In the genomic region with DNA sequence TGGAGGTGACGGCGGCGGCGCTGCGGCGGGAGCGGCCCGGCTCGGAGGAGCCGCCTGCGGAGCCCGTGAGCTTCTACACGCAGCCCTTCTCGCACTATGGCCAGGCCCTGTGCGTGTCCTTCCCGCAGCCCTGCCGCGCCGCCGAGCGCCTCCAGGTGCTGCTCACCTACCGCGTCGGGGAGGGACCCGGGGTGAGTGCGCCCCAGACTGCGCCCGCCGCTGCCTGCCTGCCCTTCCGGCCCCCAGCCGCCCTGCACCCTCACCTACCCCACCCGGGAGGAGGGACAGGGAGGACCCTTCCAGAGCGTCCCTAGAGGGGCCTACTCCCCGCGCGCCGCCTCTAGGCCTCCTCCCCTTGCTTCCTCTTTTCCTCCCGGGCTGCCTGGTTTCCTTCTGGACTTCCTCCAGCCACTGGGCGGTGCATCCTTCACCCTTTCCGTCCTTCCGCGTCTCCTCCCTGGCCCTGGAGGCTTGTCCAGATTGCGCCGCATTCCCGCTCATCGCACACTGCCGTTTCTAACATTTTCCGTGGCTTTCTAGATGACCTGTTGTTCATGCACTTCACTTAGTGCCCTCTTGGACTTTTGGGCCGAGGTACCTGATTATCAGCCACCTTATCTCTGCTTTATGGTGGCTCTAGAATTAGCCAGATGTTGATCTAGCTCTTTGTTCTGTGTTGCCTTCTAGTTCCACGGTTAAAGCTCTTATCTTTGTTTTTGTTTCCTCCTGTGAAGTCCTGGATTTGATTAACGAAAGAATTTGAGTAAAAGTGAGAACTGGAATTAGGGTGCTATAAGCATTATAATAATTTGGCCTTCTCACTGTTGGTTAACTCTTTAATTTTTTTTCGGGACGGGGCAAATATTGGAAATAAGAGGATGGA, we compare ENCODE assay signal across 8 cellular contexts. TPM values are rescaled to one million over a fixed set of nuclear protein-coding genes. Genes with fewer than 3 reads are reported as not detected.
DNase-seq lines count a peak whose midpoint lies in the region; ATAC-seq and TF ChIP-seq lines count a peak whose summit lies in the region.

No MANE protein-coding gene starts in this region.

- CTCF ChIA-PET in activated naive CD4-positive, alpha-beta T cell treated with anti-CD3 and anti-CD28 coated beads, Interleukin-2, amount 10 ng/mL, durations not matched to agents 7 days and 5 days (lab: Charles Lee) = interaction anchor here (0.9 to 2.7 kb wide), 4 partner anchors 10 to 87 kb away, joined by 4 to 13 read pairs (median 5); no protein-coding TSS in a partner anchor

- H3K4me3 ChIP-seq in SJSA1 (peak overlapping the region; percentile 99), tibial artery (peak overlapping the region; percentile 92 to 97)

- H3K27ac ChIP-seq in SJSA1 (peak overlapping the region; percentile 73), tibial artery (peak overlapping the region; percentile 87)

- H3K4me1 Mint-ChIP-seq in activated naive CD4-positive, alpha-beta T cell treated with anti-CD3 and anti-CD28 coated beads, Interleukin-2, amount 10 ng/mL, durations not matched to agents 7 days and 5 days = peaks cover 20% of the 10 kb centered on the region

- intact Hi-C loops in tibial artery (cut with DNase I; ENCODE audit: low total_unique reads) = no loop called here

- H3K4me1 ChIP-seq in SJSA1 (replicated peaks) = peaks cover 13% of the 10 kb centered on the region
- peaks cover 0 to 27% (median 13%) of the 10 kb centered on the region in 4 donors for H3K4me1 ChIP-seq in tibial artery

- peak overlapping the region; percentile 85 for H3K4me3 Mint-ChIP-seq in activated naive CD4-positive, alpha-beta T cell treated with anti-CD3 and anti-CD28 coated beads, Interleukin-2, amount 10 ng/mL, durations not matched to agents 7 days and 5 days

- ATAC-seq in GM21737 (IDR thresholded peaks at IDR 0.05; ENCODE audit: unreplicated experiment) (peak; percentile 45), omental fat pad (ENCODE audit: low FRiP score) (peak; percentile 84)

- peaks cover 2% of the 10 kb centered on the region for H3K36me3 Mint-ChIP-seq in activated naive CD4-positive, alpha-beta T cell treated with anti-CD3 and anti-CD28 coated beads, Interleukin-2, amount 10 ng/mL, durations not matched to agents 7 days and 5 days

- H3K27me3 Mint-ChIP-seq in activated naive CD4-positive, alpha-beta T cell treated with anti-CD3 and anti-CD28 coated beads, Interleukin-2, amount 10 ng/mL, durations not matched to agents 7 days and 5 days = peaks cover 13% of the 10 kb centered on the region

- H3K36me3 ChIP-seq in SJSA1 (peaks cover 27% of the 10 kb centered on the region), tibial artery (no peaks in the 10 kb centered on the region)

- no peaks in the 10 kb centered on the region for H3K27me3 ChIP-seq in SJSA1 (replicated peaks)
- no peaks in the 10 kb centered on the region for H3K27me3 ChIP-seq in tibial artery

- H3K9me3 Mint-ChIP-seq in activated naive CD4-positive, alpha-beta T cell treated with anti-CD3 and anti-CD28 coated beads, Interleukin-2, amount 10 ng/mL, durations not matched to agents 7 days and 5 days = no peaks in the 10 kb centered on the region

- no peaks in the 10 kb centered on the region for H3K9me3 ChIP-seq in SJSA1 (replicated peaks)
- no peaks in the 10 kb centered on the region for H3K9me3 ChIP-seq in tibial artery

- H3K27ac Mint-ChIP-seq in activated naive CD4-positive, alpha-beta T cell treated with anti-CD3 and anti-CD28 coated beads, Interleukin-2, amount 10 ng/mL, durations not matched to agents 7 days and 5 days = peak overlapping the region; percentile 56

- TF ChIP-seq CTCF in omental fat pad (IDR thresholded peaks at IDR 0.05) = no peak
- TF ChIP-seq CTCF in tibial artery (IDR thresholded peaks at IDR 0.05) = peak in 1 of 2 experiments; percentile 18

- DNase-seq in ELF-1 (ENCODE audit: low read depth, low spot score) = peak; percentile 83
- peak; percentile 28 for DNase-seq in KG1 (lab: John Stamatoyannopoulos, UW)
- peak; percentile 79 to 81 for DNase-seq in SJSA1 (ENCODE audit: low read depth in 1 of 2, low spot score in 2 of 2)
- DNase-seq in activated naive CD4-positive, alpha-beta T cell treated with anti-CD3 and anti-CD28 coated beads, Interleukin-2, amount 10 ng/mL, durations not matched to agents 7 days and 5 days = peak; percentile 74
- DNase-seq in globus pallidus (ENCODE audit: low spot score) = peak; percentile 58
- DNase-seq in omental fat pad (ENCODE audit: low spot score) = peak; percentile 46
- peak; percentile 71 to 87 for DNase-seq in tibial artery

RNA-seq across cellular contexts. Expression of a gene that starts 0.7 kb away (rescaled TPM):
- 69.7 and 80.9 TPM in 2 replicates for total RNA-seq in SJSA1 (2014; rRNA removed; shearing (Covaris generic))
- total RNA-seq in omental fat pad = 10 to 100 TPM; 37.2 to 77.6 (median 45.8) TPM

RNA-seq across cellular contexts. Expression of a gene that starts 27.2 kb away (rescaled TPM):
- 0.05 TPM in 1 of 2 replicates, not detected in the other for total RNA-seq in SJSA1 (2014; rRNA removed; shearing (Covaris generic))
- 10 to 100 TPM in 1 of 4 donors, 1 to 10 TPM in 1, under 1 TPM in 2; 0.47 to 23.0 (median 1.8) TPM for total RNA-seq in omental fat pad

RNA-seq across cellular contexts. Expression of a gene that starts 27.9 kb away (rescaled TPM):
- 87.5 and 108 TPM in 2 replicates for total RNA-seq in SJSA1 (2014; rRNA removed; shearing (Covaris generic))
- 10 to 100 TPM; 19.7 to 55.4 (median 38.4) TPM for total RNA-seq in omental fat pad

RNA-seq across cellular contexts. Expression of a gene that starts 36.8 kb away (rescaled TPM):
- 6.4 and 8.1 TPM in 2 replicates for total RNA-seq in SJSA1 (2014; rRNA removed; shearing (Covaris generic))
- 100 to 1,000 TPM in 1 of 4 donors, 10 to 100 TPM in 3; 30.2 to 124 (median 35.8) TPM for total RNA-seq in omental fat pad

Comparison
In these comparisons a context has a peak if more than half of its experiments do, and no peak if none do; other contexts are left out.
1. Peak in every context shown above with its lines: DNase-seq, ATAC-seq, H3K4me3 ChIP-seq and H3K27ac ChIP-seq.
2. DNase-seq: peak in every context shown above with its lines; median percentile 83 in ELF-1; 80 in SJSA1; 79 in tibial artery; 74 in activated naive CD4-positive, alpha-beta T cell treated with anti-CD3 and anti-CD28 coated beads, Interleukin-2, amount 10 ng/mL, durations not matched to agents 7 days and 5 days; 58 in globus pallidus; 46 in omental fat pad; 28 in KG1.